In the genomic region with DNA sequence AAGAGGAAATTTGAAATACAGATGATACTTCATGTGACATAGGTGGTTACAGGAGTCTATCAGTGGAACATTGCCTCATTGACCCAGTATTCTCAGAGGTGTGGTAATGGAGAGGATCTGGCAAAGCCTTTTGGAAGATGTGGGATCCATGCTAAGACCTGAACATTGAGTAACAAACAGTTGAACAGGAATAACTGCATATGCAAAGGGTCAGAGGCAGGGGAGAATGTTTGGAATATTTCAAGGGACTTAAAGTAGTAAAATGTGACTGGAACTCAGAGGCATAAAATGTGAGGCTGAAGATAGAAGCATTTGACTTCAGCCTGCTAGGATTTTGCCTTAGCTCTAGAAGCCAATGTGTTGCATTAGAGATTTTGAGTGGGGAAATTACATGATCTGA, we compare ENCODE assay signal across 20 cellular contexts.
DNase-seq lines count a peak whose midpoint lies in the region; ATAC-seq and TF ChIP-seq lines count a peak whose summit lies in the region.
"Had no signal": no experiment of that assay in that cellular context is flagged by ENCODE, and none has a peak within 500 bp of the region (broad histone marks: within the 10 kb centered on the region; RNA-seq: fewer than 3 reads in every experiment).

No MANE protein-coding gene starts in this region.

- H3K9ac ChIP-seq in adipocyte (ENCODE audit: low read length) (no peak overlapping the region), muscle layer of colon (ENCODE audit: low read length) (no peak overlapping the region)
- H3K9ac ChIP-seq: BLaER1 had no signal

- H3K27ac ChIP-seq in muscle layer of colon (ENCODE audit: low read depth, low read length) (peak overlapping the region; percentile 12), gastrocnemius medialis (no peak overlapping the region)
- H3K27ac ChIP-seq: BLaER1 had no signal

- H3K36me3 ChIP-seq in adipocyte (ENCODE audit: control insufficient read depth, insufficient read depth, low read length, severe bottlenecking) (no peaks in the 10 kb centered on the region), muscle layer of colon (ENCODE audit: insufficient read depth, low read length) (no peaks in the 10 kb centered on the region), gastrocnemius medialis (no peaks in the 10 kb centered on the region)
- H3K36me3 ChIP-seq: BE2C, BLaER1 had no signal

- peaks cover 7% of the 10 kb centered on the region for H3K4me1 ChIP-seq in adipocyte (ENCODE audit: control insufficient read depth, insufficient read depth, low read length)
- H3K4me1 ChIP-seq in muscle layer of colon (ENCODE audit: insufficient read depth, low read length): peaks cover 24% of the 10 kb centered on the region
- H3K4me1 ChIP-seq in gastrocnemius medialis: no peaks in the 10 kb centered on the region
- H3K4me1 ChIP-seq: BE2C, BLaER1 had no signal

- no peak for TF ChIP-seq CTCF in gastrocnemius medialis (IDR thresholded peaks at IDR 0.05 in 4 of 5, conservative IDR thresholded peaks at IDR 0.05 in 1 of 5)

- no peaks in the 10 kb centered on the region for H3K9me3 ChIP-seq in adipocyte (ENCODE audit: control insufficient read depth, low read length)
- H3K9me3 ChIP-seq in muscle layer of colon (ENCODE audit: low read length): no peaks in the 10 kb centered on the region
- H3K9me3 ChIP-seq in gastrocnemius medialis: no peaks in the 10 kb centered on the region
- H3K9me3 ChIP-seq: BE2C, BLaER1 had no signal

- H3K27me3 ChIP-seq in adipocyte (replicated peaks; ENCODE audit: control insufficient read depth, insufficient read depth, low read length) (no peaks in the 10 kb centered on the region), muscle layer of colon (ENCODE audit: control insufficient read depth in 1 of 2, insufficient read depth in 2 of 2, low read length in 2 of 2) (no peaks in the 10 kb centered on the region), gastrocnemius medialis (no peaks in the 10 kb centered on the region)
- H3K27me3 ChIP-seq: BE2C, BLaER1 had no signal

- H3K4me3 ChIP-seq in adipocyte (ENCODE audit: low read length) (no peak overlapping the region), muscle layer of colon (ENCODE audit: low read depth in 1 of 2, low read length in 2 of 2) (no peak overlapping the region), gastrocnemius medialis (no peak overlapping the region)
- H3K4me3 ChIP-seq: BLaER1 had no signal

- intact Hi-C loops in gastrocnemius medialis (cut with DNase I; ENCODE audit: low total_unique reads): no loop called here

- no peak for TF ChIP-seq POLR2A in gastrocnemius medialis (IDR thresholded peaks at IDR 0.05)

- in situ Hi-C loops in gastrocnemius medialis (cut with MboI; ENCODE audit: low sequenced_read_pairs in 4 of 4): no loop called here

- ATAC-seq in gastrocnemius medialis (no peak), GM21360 (IDR thresholded peaks at IDR 0.05; ENCODE audit: unreplicated experiment) (no peak)

- DNase-seq in adipocyte (ENCODE audit: low read depth) (peak; percentile 0), gastrocnemius medialis (no peak), cerebellar cortex (ENCODE audit: low spot score) (no peak)
- DNase-seq: 8988T; ACHN; BE2C; C1 segment of cervical spinal cord; CD4-positive, alpha-beta memory T cell; CD4-positive, CD25-positive, alpha-beta regulatory T cell; CD8-positive, alpha-beta memory T cell; COR-L47; DMS 273 treated with DMSO at 0.1 percent for 48 hours; DMS153; DMS53; DMS79; DND-41; GF-D8 had no signal
